Comparison of ENCODE assay signal across 2 cellular contexts in the genomic region with DNA sequence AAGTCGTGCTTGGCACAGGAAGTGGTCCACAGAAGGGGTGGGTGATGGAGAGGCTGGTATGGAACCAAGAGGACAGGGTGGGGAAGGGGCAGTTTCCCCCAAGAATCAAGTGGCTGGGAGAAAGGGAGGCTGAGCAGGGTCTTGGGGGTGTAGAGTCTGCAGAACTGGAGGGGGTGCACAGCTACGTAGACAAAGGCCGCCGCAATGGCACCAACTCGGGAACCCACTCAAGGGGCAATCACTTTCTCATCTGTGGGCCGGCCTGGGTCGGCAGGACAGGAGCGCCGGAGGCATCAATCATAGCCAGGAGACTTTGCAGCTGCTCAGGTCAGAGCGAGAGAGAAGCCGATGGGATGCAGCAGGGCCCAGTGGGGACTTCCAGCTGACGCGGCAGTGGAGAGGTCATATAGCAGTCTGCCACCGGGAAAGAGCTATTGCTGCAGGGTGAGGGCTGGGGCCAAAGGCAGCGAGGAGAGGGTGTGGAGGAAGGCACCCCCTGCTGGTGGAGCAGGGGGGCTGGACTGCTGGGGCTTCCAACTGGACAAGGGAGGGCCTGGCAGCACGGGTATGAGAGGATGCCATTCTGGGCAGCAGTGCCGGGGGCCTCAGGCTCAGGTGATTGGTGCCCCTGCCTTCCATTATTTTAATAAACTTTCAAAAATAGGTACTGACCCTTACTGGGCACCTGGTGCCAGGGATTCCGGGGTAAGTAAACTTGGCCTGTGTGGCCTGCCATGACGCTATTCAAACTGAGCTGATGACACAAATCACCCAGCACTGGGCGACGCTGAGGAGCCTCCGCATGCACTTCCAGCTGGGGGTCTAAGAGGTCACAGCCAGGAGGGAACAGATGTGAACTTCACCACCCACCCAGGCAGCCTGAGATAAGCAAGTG.
TF ChIP-seq lines count a peak whose summit lies in the region.

No MANE protein-coding gene starts in this region.

TF ChIP-seq in IMR-90, 13 proteins besides CTCF, POLR2A, EP300 and RAD21:
- TF ChIP-seq RFX5 (IDR thresholded peaks at IDR 0.05; ENCODE audit: low read depth, low read length) (no peak), MAZ (IDR thresholded peaks at IDR 0.05; ENCODE audit: borderline replicate concordance, low read depth, low read length) (peak; percentile 85), FOS (IDR thresholded peaks at IDR 0.05; ENCODE audit: low read depth, low read length) (no peak), CHD1 (IDR thresholded peaks at IDR 0.05; ENCODE audit: low read depth, low read length) (0 out of 2 replicates have a peak, but pooled peaks have one; percentile 49), RCOR1 (IDR thresholded peaks at IDR 0.05; ENCODE audit: insufficient replicate concordance, low read length) (no peak), CEBPB (IDR thresholded peaks at IDR 0.05; ENCODE audit: low read depth, low read length) (peak; percentile 42; the same call in 1 of the 2 replicates), NFE2L2 (IDR thresholded peaks at IDR 0.05; ENCODE audit: low read depth, low read length) (no peak), MAFK (IDR thresholded peaks at IDR 0.05; ENCODE audit: low read depth, low read length) (0 out of 2 replicates have a peak, but pooled peaks have one; percentile 30), SMC3 (IDR thresholded peaks at IDR 0.05; ENCODE audit: low read depth, low read length) (peak; percentile 92), BHLHE40 (IDR thresholded peaks at IDR 0.05; ENCODE audit: low read depth, low read length) (no peak), MXI1 (IDR thresholded peaks at IDR 0.05; ENCODE audit: borderline replicate concordance, low read depth, low read length) (no peak; the same call in 1 of the 2 replicates)
- TF ChIP-seq, protein P1, sequence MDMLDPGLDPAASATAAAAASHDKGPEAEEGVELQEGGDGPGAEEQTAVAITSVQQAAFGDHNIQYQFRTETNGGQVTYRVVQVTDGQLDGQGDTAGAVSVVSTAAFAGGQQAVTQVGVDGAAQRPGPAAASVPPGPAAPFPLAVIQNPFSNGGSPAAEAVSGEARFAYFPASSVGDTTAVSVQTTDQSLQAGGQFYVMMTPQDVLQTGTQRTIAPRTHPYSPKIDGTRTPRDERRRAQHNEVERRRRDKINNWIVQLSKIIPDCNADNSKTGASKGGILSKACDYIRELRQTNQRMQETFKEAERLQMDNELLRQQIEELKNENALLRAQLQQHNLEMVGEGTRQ (IDR thresholded peaks at IDR 0.05; ENCODE audit: low read depth, low read length): no peak
- TF ChIP-seq, protein P2, sequence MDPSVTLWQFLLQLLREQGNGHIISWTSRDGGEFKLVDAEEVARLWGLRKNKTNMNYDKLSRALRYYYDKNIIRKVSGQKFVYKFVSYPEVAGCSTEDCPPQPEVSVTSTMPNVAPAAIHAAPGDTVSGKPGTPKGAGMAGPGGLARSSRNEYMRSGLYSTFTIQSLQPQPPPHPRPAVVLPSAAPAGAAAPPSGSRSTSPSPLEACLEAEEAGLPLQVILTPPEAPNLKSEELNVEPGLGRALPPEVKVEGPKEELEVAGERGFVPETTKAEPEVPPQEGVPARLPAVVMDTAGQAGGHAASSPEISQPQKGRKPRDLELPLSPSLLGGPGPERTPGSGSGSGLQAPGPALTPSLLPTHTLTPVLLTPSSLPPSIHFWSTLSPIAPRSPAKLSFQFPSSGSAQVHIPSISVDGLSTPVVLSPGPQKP (IDR thresholded peaks at IDR 0.05; ENCODE audit: borderline replicate concordance, low read depth, low read length): no peak

TF ChIP-seq in WTC11, 78 proteins besides CTCF, POLR2A, EP300 and RAD21:
- TF ChIP-seq NR2C2 (CRISPR knock-in tag; IDR thresholded peaks at IDR 0.05) (no peak), ZNF232 (CRISPR knock-in tag; IDR thresholded peaks at IDR 0.05) (no peak), CBFB (CRISPR knock-in tag; IDR thresholded peaks at IDR 0.05; ENCODE audit: low read depth) (no peak)
- TF ChIP-seq, protein P1 (CRISPR knock-in tag; IDR thresholded peaks at IDR 0.05): no peak
